In the genomic region with DNA sequence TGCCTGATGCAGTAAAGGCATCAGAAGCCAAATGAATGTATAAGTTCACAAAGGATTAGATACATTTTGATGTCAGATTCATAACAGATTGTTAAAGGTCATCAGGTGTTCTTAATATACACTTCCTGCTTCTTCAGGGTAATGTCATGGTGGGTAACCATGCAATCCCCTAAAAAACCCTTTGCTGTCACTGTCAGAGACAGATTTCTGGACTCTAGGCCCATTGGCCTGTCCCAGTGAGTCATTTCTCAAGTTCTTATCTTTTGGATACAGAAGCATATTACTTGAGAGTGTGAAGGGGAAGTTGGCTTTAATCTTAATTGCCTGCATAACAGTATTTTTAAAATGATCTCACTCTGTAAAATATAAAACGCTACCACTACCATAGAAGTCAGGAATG, we compare ENCODE assay signal across 10 cellular contexts.
DNase-seq lines count a peak whose midpoint lies in the region; ATAC-seq, FAIRE-seq and TF ChIP-seq lines count a peak whose summit lies in the region.
"Had no signal": no experiment of that assay in that cellular context is flagged by ENCODE, and none has a peak within 500 bp of the region (broad histone marks: within the 10 kb centered on the region; RNA-seq: fewer than 3 reads in every experiment).

No MANE protein-coding gene starts in this region.

- H3K4me3 ChIP-seq in A673 (ENCODE audit: low read depth, low read length, poor library complexity, severe bottlenecking) (no peak overlapping the region), pancreas (no peak overlapping the region)
- H3K4me3 ChIP-seq: coronary artery, SJSA1 had no signal

- H3K9me3 ChIP-seq in A673 (ENCODE audit: low read depth, low read length, poor library complexity, severe bottlenecking) (no peaks in the 10 kb centered on the region), pancreas (no peaks in the 10 kb centered on the region)
- H3K9me3 ChIP-seq: SJSA1 had no signal

- no peaks in the 10 kb centered on the region for H3K36me3 ChIP-seq in A673 (ENCODE audit: insufficient read depth, low read length, poor library complexity, severe bottlenecking)
- H3K36me3 ChIP-seq in pancreas: no peaks in the 10 kb centered on the region
- H3K36me3 ChIP-seq: SJSA1 had no signal

- 12 to 17% methylated on average over 1 of the region's 1 CpG for WGBS in pancreas, 2 donors

- FAIRE-seq in pancreas (lab: Jason Lieb, UNC): no peak

- intact Hi-C loops in A673 (cut with micrococcal nuclease; ENCODE audit: unreplicated experiment) (no loop called here), pancreas (cut with DNase I) (no loop called here)

- ATAC-seq in GM19035 (IDR thresholded peaks at IDR 0.05; ENCODE audit: unreplicated experiment) (peak; percentile 71), HG02798 (IDR thresholded peaks at IDR 0.05; ENCODE audit: poor library complexity, unreplicated experiment) (peak; percentile 72), pancreas (no peak)

- H3K27ac ChIP-seq in A673 (ENCODE audit: low read depth, low read length, poor library complexity, severe bottlenecking) (no peak overlapping the region), pancreas (no peak overlapping the region)
- H3K27ac ChIP-seq: coronary artery, SJSA1 had no signal

- DNase-seq in A673 (ENCODE audit: low spot score) (peak; percentile 9), HUDEP-2 (lab: John Stamatoyannopoulos, UW; ENCODE audit: unreplicated experiment in 76 of 76) (peak in 56 of 76 experiments; percentile 5 to 81 (median 38)), DMS153 treated with DMSO at 0.1 percent for 48 hours (lab: John Stamatoyannopoulos, UW; ENCODE audit: unreplicated experiment) (no peak), HEK293T (ENCODE audit: extremely low spot score) (no peak), NCI-H2081 treated with DMSO at 0.1 percent for 48 hours (lab: John Stamatoyannopoulos, UW) (no peak), pancreas (no peak)

- CTCF ChIA-PET in A673 (lab: Charles Lee) (no interaction called here), HEK293T (lab: Yijun Ruan, JAX) (no interaction called here)

- TF ChIP-seq CTCF in A673 (conservative IDR thresholded peaks at IDR 0.05; ENCODE audit: low read depth, low read length): no peak
- no peak for TF ChIP-seq CTCF in pancreas (IDR thresholded peaks at IDR 0.05)

- POLR2A ChIA-PET in A673 (lab: Charles Lee; ENCODE audit: low non-redundant PET) (no interaction called here), HEK293T (lab: Yijun Ruan, JAX) (no interaction called here)

- peaks cover 15% of the 10 kb centered on the region for H3K4me1 ChIP-seq in A673 (ENCODE audit: insufficient read depth, low read length, poor library complexity, severe bottlenecking)
- H3K4me1 ChIP-seq in pancreas: no peaks in the 10 kb centered on the region
- H3K4me1 ChIP-seq: SJSA1 had no signal

- H3K27me3 ChIP-seq in A673 (replicated peaks; ENCODE audit: insufficient read depth, low read depth, low read length, poor library complexity): no peaks in the 10 kb centered on the region
- H3K27me3 ChIP-seq in pancreas: no peaks in the 10 kb centered on the region
- H3K27me3 ChIP-seq: SJSA1 had no signal

- no TSS peak for BruUV-seq in A673 (replicated peaks; lab: Mats Ljungman, UMichigan)

TF ChIP-seq in HEK293T, 16 proteins besides CTCF, POLR2A, EP300 and RAD21:
- TF ChIP-seq, protein P1, sequence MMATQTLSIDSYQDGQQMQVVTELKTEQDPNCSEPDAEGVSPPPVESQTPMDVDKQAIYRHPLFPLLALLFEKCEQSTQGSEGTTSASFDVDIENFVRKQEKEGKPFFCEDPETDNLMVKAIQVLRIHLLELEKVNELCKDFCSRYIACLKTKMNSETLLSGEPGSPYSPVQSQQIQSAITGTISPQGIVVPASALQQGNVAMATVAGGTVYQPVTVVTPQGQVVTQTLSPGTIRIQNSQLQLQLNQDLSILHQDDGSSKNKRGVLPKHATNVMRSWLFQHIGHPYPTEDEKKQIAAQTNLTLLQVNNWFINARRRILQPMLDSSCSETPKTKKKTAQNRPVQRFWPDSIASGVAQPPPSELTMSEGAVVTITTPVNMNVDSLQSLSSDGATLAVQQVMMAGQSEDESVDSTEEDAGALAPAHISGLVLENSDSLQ (IDR thresholded peaks at IDR 0.05): no peak
- TF ChIP-seq CTBP1 (IDR thresholded peaks at IDR 0.05; ENCODE audit: borderline replicate concordance) (no peak), L3MBTL2 (conservative IDR thresholded peaks at IDR 0.05) (no peak), SP1 (IDR thresholded peaks at IDR 0.05) (no peak), LEF1 (IDR thresholded peaks at IDR 0.05; ENCODE audit: borderline replicate concordance) (no peak), SUZ12 (IDR thresholded peaks at IDR 0.05) (no peak)

Comparison
In these comparisons a context has a peak if more than half of its experiments do, and no peak if none do; other contexts are left out.
1. DNase-seq: peak in A673 (single experiment) and HUDEP-2 (56 of 76); none in DMS153 treated with DMSO at 0.1 percent for 48 hours (single experiment), HEK293T (single experiment), NCI-H2081 treated with DMSO at 0.1 percent for 48 hours (single experiment) and pancreas (0 of 6).
2. ATAC-seq: peak in GM19035 (single experiment) and HG02798 (single experiment); none in pancreas (0 of 4).